In the genomic region with DNA sequence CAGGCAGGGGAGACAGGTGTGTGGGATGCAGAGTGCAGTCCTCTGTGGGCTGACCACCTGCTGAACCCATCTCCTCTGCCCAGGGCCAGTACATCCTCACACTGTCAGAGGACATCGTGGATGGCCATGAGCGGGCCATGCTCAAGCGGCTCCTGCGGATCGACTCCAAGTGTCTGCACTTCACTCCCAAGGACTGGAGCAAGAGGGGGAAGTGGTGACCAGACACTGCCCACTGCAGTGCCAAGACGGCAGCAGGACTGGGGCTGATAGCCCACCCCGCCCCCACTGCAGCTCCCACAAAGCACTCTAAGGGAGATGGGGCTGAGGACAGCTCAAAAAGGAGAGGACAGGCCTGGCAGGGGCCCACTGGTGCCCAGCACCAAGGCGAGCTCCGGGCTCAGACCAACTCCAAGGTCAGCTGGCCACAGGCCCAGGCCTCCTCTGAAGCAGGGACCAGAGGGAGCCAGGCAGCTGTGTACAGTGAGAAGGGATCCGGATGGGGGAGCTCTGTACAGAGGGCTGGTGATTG, we compare ENCODE assay signal across 8 cellular contexts. TPM values are rescaled to one million over a fixed set of nuclear protein-coding genes. Genes with fewer than 3 reads are reported as not detected.
DNase-seq lines count a peak whose midpoint lies in the region; ATAC-seq and TF ChIP-seq lines count a peak whose summit lies in the region.

No MANE protein-coding gene starts in this region.

- TF ChIP-seq POLR2A in NB4 (IDR thresholded peaks at IDR 0.05; ENCODE audit: extremely low read depth, insufficient read length), result no peak

- no peaks in the 10 kb centered on the region for H3K9me3 Mint-ChIP-seq in CD4-positive, CD25-positive, alpha-beta regulatory T cell
- no peaks in the 10 kb centered on the region for H3K9me3 Mint-ChIP-seq in dendritic cell treated with granulocyte-macrophage colony-stimulating factor and Interleukin-4, amounts not matched to agents 40 ng/mL and 50 ng/mL, for 4 days
- no peaks in the 10 kb centered on the region for H3K9me3 Mint-ChIP-seq in natural killer cell

- peaks cover 18% of the 10 kb centered on the region for H3K4me1 ChIP-seq in CD4-positive, CD25-positive, alpha-beta regulatory T cell (ENCODE audit: control insufficient read depth, insufficient read depth, low read length, poor library complexity, severe bottlenecking)

- H3K4me3 Mint-ChIP-seq in CD4-positive, CD25-positive, alpha-beta regulatory T cell, result peak overlapping the region; percentile 89 to 92 (median 92)
- peak overlapping the region; percentile 99 for H3K4me3 Mint-ChIP-seq in dendritic cell treated with granulocyte-macrophage colony-stimulating factor and Interleukin-4, amounts not matched to agents 40 ng/mL and 50 ng/mL, for 4 days
- H3K4me3 Mint-ChIP-seq in natural killer cell, result peak overlapping the region; percentile 68

- H3K27ac ChIP-seq in CD4-positive, CD25-positive, alpha-beta regulatory T cell (ENCODE audit: insufficient read depth, low read length, poor library complexity, severe bottlenecking), result no peak overlapping the region
- H3K27ac ChIP-seq in WERI-Rb-1, result no peak overlapping the region

- peaks cover 26% of the 10 kb centered on the region for H3K36me3 Mint-ChIP-seq in CD4-positive, CD25-positive, alpha-beta regulatory T cell
- H3K36me3 Mint-ChIP-seq in dendritic cell treated with granulocyte-macrophage colony-stimulating factor and Interleukin-4, amounts not matched to agents 40 ng/mL and 50 ng/mL, for 4 days (ENCODE audit: low read depth), result peaks cover 65% of the 10 kb centered on the region
- H3K36me3 Mint-ChIP-seq in natural killer cell, result no peaks in the 10 kb centered on the region

- intact Hi-C loops in dendritic cell treated with granulocyte-macrophage colony-stimulating factor and Interleukin-4, amounts not matched to agents 40 ng/mL and 50 ng/mL, for 4 days (cut with micrococcal nuclease), result no loop called here
- intact Hi-C loops in natural killer cell (cut with micrococcal nuclease), result no loop called here

- H3K4me1 Mint-ChIP-seq in CD4-positive, CD25-positive, alpha-beta regulatory T cell, result peaks cover 0 to 44% (median 22%) of the 10 kb centered on the region in 4 donors
- peaks cover 51% of the 10 kb centered on the region for H3K4me1 Mint-ChIP-seq in dendritic cell treated with granulocyte-macrophage colony-stimulating factor and Interleukin-4, amounts not matched to agents 40 ng/mL and 50 ng/mL, for 4 days (ENCODE audit: low read depth)
- peaks cover 6 to 27% of the 10 kb centered on the region in 2 donors for H3K4me1 Mint-ChIP-seq in natural killer cell

- peaks cover 48% of the 10 kb centered on the region for H3K36me3 ChIP-seq in CD4-positive, CD25-positive, alpha-beta regulatory T cell (ENCODE audit: control insufficient read depth, insufficient read depth, low read length)
- H3K36me3 ChIP-seq in WERI-Rb-1, result peaks cover 66% of the 10 kb centered on the region

- no peaks in the 10 kb centered on the region for H3K9me3 ChIP-seq in CD4-positive, CD25-positive, alpha-beta regulatory T cell (ENCODE audit: control insufficient read depth in 2 of 2, low read length in 2 of 2)
- H3K9me3 ChIP-seq in WERI-Rb-1 (ENCODE audit: severe bottlenecking), result no peaks in the 10 kb centered on the region

- no peak for DNase-seq in CD4-positive, CD25-positive, alpha-beta regulatory T cell
- DNase-seq in NB4 (ENCODE audit: low read depth) (peak; percentile 16), natural killer cell (no peak), NCI-H2107 treated with DMSO at 0.1 percent for 48 hours (lab: John Stamatoyannopoulos, UW; ENCODE audit: unreplicated experiment) (no peak), midbrain (lab: John Stamatoyannopoulos, UW) (no peak), WERI-Rb-1 (no peak)

- no peaks in the 10 kb centered on the region for H3K27me3 ChIP-seq in CD4-positive, CD25-positive, alpha-beta regulatory T cell (ENCODE audit: control insufficient read depth, insufficient read depth, low read length)
- no peaks in the 10 kb centered on the region for H3K27me3 ChIP-seq in WERI-Rb-1 (ENCODE audit: insufficient read depth, low read depth, severe bottlenecking)

- no peak overlapping the region for H3K4me3 ChIP-seq in CD4-positive, CD25-positive, alpha-beta regulatory T cell (ENCODE audit: low read depth, low read length)
- peak overlapping the region; percentile 90 for H3K4me3 ChIP-seq in NB4 (ENCODE audit: low read depth, low read length)
- H3K4me3 ChIP-seq in WERI-Rb-1 (ENCODE audit: low read depth, low read length), result no peak overlapping the region

- peaks cover 12% of the 10 kb centered on the region for H3K27me3 Mint-ChIP-seq in CD4-positive, CD25-positive, alpha-beta regulatory T cell
- H3K27me3 Mint-ChIP-seq in dendritic cell treated with granulocyte-macrophage colony-stimulating factor and Interleukin-4, amounts not matched to agents 40 ng/mL and 50 ng/mL, for 4 days, result no peaks in the 10 kb centered on the region
- H3K27me3 Mint-ChIP-seq in natural killer cell (ENCODE audit: low read depth in 2 of 2), result no peaks in the 10 kb centered on the region

- ATAC-seq in CD4-positive, CD25-positive, alpha-beta regulatory T cell (ENCODE audit: low read depth in 2 of 2), result no peak
- ATAC-seq in natural killer cell (no peak), GM18511 (IDR thresholded peaks at IDR 0.05; ENCODE audit: unreplicated experiment) (no peak)

- no peak overlapping the region for H3K27ac Mint-ChIP-seq in CD4-positive, CD25-positive, alpha-beta regulatory T cell
- peak overlapping the region; percentile 81 for H3K27ac Mint-ChIP-seq in dendritic cell treated with granulocyte-macrophage colony-stimulating factor and Interleukin-4, amounts not matched to agents 40 ng/mL and 50 ng/mL, for 4 days
- H3K27ac Mint-ChIP-seq in natural killer cell, result peak overlapping the region in 1 of 2 donors; percentile 57

- TF ChIP-seq CTCF in NB4 (IDR thresholded peaks at IDR 0.05; ENCODE audit: low read depth, low read length), result no peak
- no peak for TF ChIP-seq CTCF in natural killer cell (IDR thresholded peaks at IDR 0.05)
- TF ChIP-seq CTCF in WERI-Rb-1 (IDR thresholded peaks at IDR 0.05; ENCODE audit: low read depth, low read length), result no peak

RNA-seq across cellular contexts. Expression of gene RNASEH2C, which starts 1.6 kb away (rescaled TPM):
- 28.3 TPM for total RNA-seq in CD4-positive, CD25-positive, alpha-beta regulatory T cell
- 10 to 100 TPM; 60.6 to 83.8 (median 72.6) TPM for polyA plus RNA-seq in CD4-positive, CD25-positive, alpha-beta regulatory T cell
- total RNA-seq in natural killer cell, result 10 to 100 TPM; 34.6 to 45.6 (median 38.5) TPM

RNA-seq across cellular contexts. Expression of gene KAT5, which starts 7.0 kb away (rescaled TPM):
- total RNA-seq in CD4-positive, CD25-positive, alpha-beta regulatory T cell, result 127 TPM
- polyA plus RNA-seq in CD4-positive, CD25-positive, alpha-beta regulatory T cell, result 10 to 100 TPM; 45.4 to 62.7 (median 55.7) TPM
- total RNA-seq in natural killer cell, result 100 to 1,000 TPM; 140 to 155 (median 146) TPM

RNA-seq across cellular contexts. Expression of gene RELA, which starts 56.3 kb away (rescaled TPM):
- total RNA-seq in CD4-positive, CD25-positive, alpha-beta regulatory T cell, result 295 TPM
- 10 to 100 TPM; 40.3 to 66.1 (median 53.3) TPM for polyA plus RNA-seq in CD4-positive, CD25-positive, alpha-beta regulatory T cell
- total RNA-seq in natural killer cell, result 100 to 1,000 TPM; 319 to 380 (median 338) TPM
